In the genomic region with DNA sequence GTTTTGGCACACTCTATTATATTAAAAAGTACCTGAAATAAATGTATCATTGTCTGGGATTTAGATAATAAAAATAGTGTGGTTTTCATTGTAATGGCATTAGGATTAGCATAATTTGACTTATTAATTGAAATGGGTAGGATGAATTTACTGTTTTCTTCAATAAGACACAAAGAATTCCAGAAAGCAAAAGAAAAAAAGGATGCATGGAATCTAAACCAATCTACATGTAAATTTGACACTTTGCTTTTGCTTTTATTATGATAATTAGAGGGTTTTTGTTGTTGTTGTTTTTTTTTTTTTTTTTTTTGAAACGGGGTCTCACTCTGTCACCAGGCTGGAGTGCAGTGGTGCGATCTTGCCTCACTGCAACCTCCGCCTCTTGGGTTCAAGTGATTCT, we compare ENCODE assay signal across 9 cellular contexts.
"Had no signal": no experiment of that assay in that cellular context is flagged by ENCODE, and none has a peak within 500 bp of the region (broad histone marks: within the 10 kb centered on the region; RNA-seq: fewer than 3 reads in every experiment).

No MANE protein-coding gene starts in this region.

- DNase-seq: GM23248, H9, HCEC 1CT, Karpas-422, KBM-7 had no signal

- H3K4me2 ChIP-seq: KMS-11 had no signal

- H3K4me3 ChIP-seq: GM23248 had no signal

- H3K27me3 Mint-ChIP-seq: IgD-negative memory B cell had no signal

- H2AFZ ChIP-seq: GM23248 had no signal

- H3K9me3 Mint-ChIP-seq: H9, IgD-negative memory B cell had no signal

- H3K9ac ChIP-seq: GM23248, KMS-11 had no signal

- H3K27ac ChIP-seq: GM23248, HL-60, KMS-11 had no signal

- H3K4me3 Mint-ChIP-seq: H9, IgD-negative memory B cell had no signal

- H3K27ac Mint-ChIP-seq: IgD-negative memory B cell had no signal

- ATAC-seq: HepG2 had no signal
